12 cellular contexts compared by ENCODE assay signal in the genomic region with DNA sequence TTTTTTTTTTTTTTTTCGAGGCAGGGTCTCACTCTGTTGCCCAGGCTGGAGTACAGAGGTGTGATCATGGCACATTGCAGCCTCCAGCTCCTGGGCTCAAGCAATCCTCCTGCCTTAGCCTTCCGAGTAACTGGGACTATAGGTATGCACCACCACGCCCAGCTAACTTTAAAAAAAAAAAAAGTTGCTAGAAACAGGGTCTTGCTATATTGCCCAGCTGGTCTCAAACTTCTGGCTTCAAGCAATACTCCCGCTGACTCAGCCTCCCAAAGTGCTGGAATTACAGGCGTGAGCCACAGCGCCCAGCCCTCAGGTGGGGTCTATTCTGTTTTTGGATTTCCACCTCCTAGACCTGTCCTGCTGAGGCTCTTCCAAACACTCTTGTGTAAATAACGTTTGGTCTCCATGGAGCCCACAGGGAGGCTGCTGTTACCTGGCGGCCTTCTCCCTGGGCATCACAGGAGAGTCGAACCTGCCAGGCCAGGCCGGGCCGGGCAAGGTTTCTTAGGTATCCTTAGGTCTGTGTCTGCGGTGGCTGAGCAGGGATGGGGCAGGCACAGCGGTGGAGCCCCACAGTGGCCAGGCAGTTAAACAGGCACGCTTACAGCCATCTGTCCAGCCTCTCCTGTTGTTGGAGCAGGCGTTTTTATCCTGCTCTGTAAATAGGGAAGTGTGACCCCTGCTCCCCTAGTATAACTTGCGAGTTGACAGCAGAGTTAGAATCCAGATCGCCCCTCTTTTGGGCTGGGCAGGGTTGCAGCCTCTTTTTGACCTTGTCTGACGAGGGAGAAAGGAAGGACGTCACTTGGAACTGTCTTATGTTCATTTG. TPM values are rescaled to one million over a fixed set of nuclear protein-coding genes. Genes with fewer than 3 reads are reported as not detected.
DNase-seq lines count a peak whose midpoint lies in the region; ATAC-seq and TF ChIP-seq lines count a peak whose summit lies in the region.
"Had no signal": no experiment of that assay in that cellular context is flagged by ENCODE, and none has a peak within 500 bp of the region (broad histone marks: within the 10 kb centered on the region; RNA-seq: fewer than 3 reads in every experiment).

No MANE protein-coding gene starts in this region.

- DNase-seq in OCI-LY7 (ENCODE audit: low spot score): no peak
- no peak for DNase-seq in epithelial cell of proximal tubule (ENCODE audit: low read depth)
- DNase-seq in DMS79 (lab: John Stamatoyannopoulos, UW): no peak
- DNase-seq in stimulated activated effector memory CD8-positive, alpha-beta T cell treated with anti-CD3 and anti-CD28 coated beads, Interleukin-12 subunit alpha, Interleukin-12 subunit beta, amount 100 ng/mL, for 72 hours (ENCODE audit: low spot score in 2 of 2): no peak
- no peak for DNase-seq in CD4-positive, alpha-beta T cell
- no peak for DNase-seq in NCI-H1092 treated with DMSO at 0.1 percent for 48 hours (lab: John Stamatoyannopoulos, UW)
- DNase-seq: CD8-positive, alpha-beta memory T cell; NCI-H526 had no signal

- H2AFZ ChIP-seq in ACC112 (ENCODE audit: low read length, unreplicated experiment): peak overlapping the region; percentile 48
- no peak overlapping the region for H2AFZ ChIP-seq in OCI-LY7 (ENCODE audit: low read length)

- H3K27ac ChIP-seq in ACC112 (ENCODE audit: low read depth, low read length): peak overlapping the region; percentile 89
- no peak overlapping the region for H3K27ac ChIP-seq in OCI-LY7 (ENCODE audit: low read depth, low read length, poor library complexity, severe bottlenecking)
- peak overlapping the region; percentile 74 for H3K27ac ChIP-seq in muscle layer of colon (ENCODE audit: low read depth, low read length)
- H3K27ac ChIP-seq in CD4-positive, alpha-beta T cell (ENCODE audit: low read depth, low read length): no peak overlapping the region

- peaks cover 18% of the 10 kb centered on the region for H3K4me1 ChIP-seq in ACC112 (ENCODE audit: control insufficient read depth, insufficient read depth, low read length, unreplicated experiment)
- H3K4me1 ChIP-seq in OCI-LY7 (ENCODE audit: insufficient read depth, low read length, poor library complexity, severe bottlenecking): peaks cover 17% of the 10 kb centered on the region
- H3K4me1 ChIP-seq in muscle layer of colon (ENCODE audit: insufficient read depth, low read length): peaks cover 46% of the 10 kb centered on the region

- TF ChIP-seq CTCF in OCI-LY7 (conservative IDR thresholded peaks at IDR 0.05; ENCODE audit: low read length) (peak; percentile 53), epithelial cell of proximal tubule (conservative IDR thresholded peaks at IDR 0.05; ENCODE audit: low read depth, low read length) (peak; percentile 58)
- no peak for TF ChIP-seq CTCF in CD4-positive, alpha-beta T cell (IDR thresholded peaks at IDR 0.05)

- CTCF ChIA-PET in OCI-LY7 (lab: Charles Lee; ENCODE audit: unreplicated experiment): no interaction called here
- CTCF ChIA-PET in CD4-positive, alpha-beta T cell (lab: Charles Lee): no interaction called here

- ATAC-seq in stimulated activated effector memory CD8-positive, alpha-beta T cell treated with anti-CD3 and anti-CD28 coated beads, Interleukin-12 subunit alpha, Interleukin-12 subunit beta, amount 100 ng/mL, for 72 hours: no peak
- no peak for ATAC-seq in CD4-positive, alpha-beta T cell (ENCODE audit: poor library complexity)
- ATAC-seq: activated naive CD4-positive, alpha-beta T cell treated with anti-CD3 and anti-CD28 coated beads, Interleukin-2, amount 50 U/mL, for 72 hours had no signal

- H3K36me3 ChIP-seq in ACC112 (ENCODE audit: insufficient read depth, low read length) (peaks cover 6% of the 10 kb centered on the region; the same call in 1 of the 2 replicates), OCI-LY7 (ENCODE audit: insufficient read depth, low read length) (peaks cover 6% of the 10 kb centered on the region), muscle layer of colon (ENCODE audit: insufficient read depth, low read length) (no peaks in the 10 kb centered on the region)

- H3K9me3 ChIP-seq in OCI-LY7 (ENCODE audit: low read length) (no peaks in the 10 kb centered on the region), muscle layer of colon (ENCODE audit: low read length) (no peaks in the 10 kb centered on the region)
- H3K9me3 ChIP-seq in CD4-positive, alpha-beta T cell (ENCODE audit: control insufficient read depth, low read length): no peaks in the 10 kb centered on the region

- intact Hi-C loops in OCI-LY7 (cut with micrococcal nuclease; ENCODE audit: unreplicated experiment): no loop called here
- intact Hi-C loops in CD4-positive, alpha-beta T cell (cut with DNase I, micrococcal nuclease): no loop called here

- H3K79me2 ChIP-seq in ACC112 (ENCODE audit: control insufficient read depth, insufficient read depth, low read length, unreplicated experiment): peaks cover 53% of the 10 kb centered on the region
- H3K79me2 ChIP-seq in OCI-LY7 (ENCODE audit: insufficient read depth, low read depth, low read length): peaks cover 20% of the 10 kb centered on the region; the same call in 1 of the 2 replicates

- H3K4me1 Mint-ChIP-seq in stimulated activated effector memory CD8-positive, alpha-beta T cell treated with anti-CD3 and anti-CD28 coated beads, Interleukin-12 subunit alpha, Interleukin-12 subunit beta, amount 100 ng/mL, for 72 hours: peaks cover 35% of the 10 kb centered on the region
- H3K4me1 Mint-ChIP-seq in CD4-positive, alpha-beta T cell (ENCODE audit: low read depth): peaks cover 29% of the 10 kb centered on the region

- no peak overlapping the region for H3K4me3 Mint-ChIP-seq in stimulated activated effector memory CD8-positive, alpha-beta T cell treated with anti-CD3 and anti-CD28 coated beads, Interleukin-12 subunit alpha, Interleukin-12 subunit beta, amount 100 ng/mL, for 72 hours
- H3K4me3 Mint-ChIP-seq in CD4-positive, alpha-beta T cell: no peak overlapping the region
- H3K4me3 Mint-ChIP-seq: CD8-positive, alpha-beta memory T cell had no signal

- no peaks in the 10 kb centered on the region for H4K20me1 ChIP-seq in OCI-LY7 (ENCODE audit: insufficient read depth, low read length)

- H3K27me3 ChIP-seq in ACC112 (ENCODE audit: insufficient read depth, low read length) (no peaks in the 10 kb centered on the region), muscle layer of colon (ENCODE audit: control insufficient read depth in 1 of 2, insufficient read depth in 2 of 2, low read length in 2 of 2) (no peaks in the 10 kb centered on the region)
- no peaks in the 10 kb centered on the region for H3K27me3 ChIP-seq in CD4-positive, alpha-beta T cell (ENCODE audit: control insufficient read depth, insufficient read depth, low read length)

- H3K27me3 Mint-ChIP-seq in CD4-positive, alpha-beta T cell: no peaks in the 10 kb centered on the region
- H3K27me3 Mint-ChIP-seq: CD8-positive, alpha-beta memory T cell had no signal

- H3K27ac Mint-ChIP-seq in stimulated activated effector memory CD8-positive, alpha-beta T cell treated with anti-CD3 and anti-CD28 coated beads, Interleukin-12 subunit alpha, Interleukin-12 subunit beta, amount 100 ng/mL, for 72 hours: no peak overlapping the region
- H3K27ac Mint-ChIP-seq in CD4-positive, alpha-beta T cell: no peak overlapping the region

- H3K9me3 Mint-ChIP-seq in stimulated activated effector memory CD8-positive, alpha-beta T cell treated with anti-CD3 and anti-CD28 coated beads, Interleukin-12 subunit alpha, Interleukin-12 subunit beta, amount 100 ng/mL, for 72 hours: no peaks in the 10 kb centered on the region
- no peaks in the 10 kb centered on the region for H3K9me3 Mint-ChIP-seq in CD4-positive, alpha-beta T cell
- H3K9me3 Mint-ChIP-seq: activated naive CD4-positive, alpha-beta T cell treated with anti-CD3 and anti-CD28 coated beads, Interleukin-2, amount 50 U/mL, for 72 hours; CD8-positive, alpha-beta memory T cell had no signal

- POLR2A ChIA-PET in OCI-LY7 (lab: Charles Lee): interaction anchor here (0.5 to 1.1 kb wide), 2 partner anchors 18 to 131 kb away, joined by 3 to 4 read pairs; no protein-coding TSS in a partner anchor
- POLR2A ChIA-PET in CD4-positive, alpha-beta T cell (lab: Charles Lee): no interaction called here

- H3K4me2 ChIP-seq in OCI-LY7 (ENCODE audit: low read length): no peak overlapping the region

- peaks cover 11% of the 10 kb centered on the region for H3K36me3 Mint-ChIP-seq in stimulated activated effector memory CD8-positive, alpha-beta T cell treated with anti-CD3 and anti-CD28 coated beads, Interleukin-12 subunit alpha, Interleukin-12 subunit beta, amount 100 ng/mL, for 72 hours
- H3K36me3 Mint-ChIP-seq in CD4-positive, alpha-beta T cell (ENCODE audit: low read depth): peaks cover 22% of the 10 kb centered on the region

- H3K9ac ChIP-seq in muscle layer of colon (ENCODE audit: low read length): peak overlapping the region; percentile 46

- H3K4me3 ChIP-seq in ACC112 (ENCODE audit: low read depth, low read length) (peak overlapping the region; percentile 57), OCI-LY7 (ENCODE audit: low read depth, low read length, poor library complexity, severe bottlenecking) (no peak overlapping the region), epithelial cell of proximal tubule (ENCODE audit: low read depth, low read length) (peak overlapping the region; percentile 36), muscle layer of colon (ENCODE audit: low read depth in 1 of 2, low read length in 2 of 2) (peak overlapping the region in 1 of 2 donors; percentile 33)

- BruUV-seq in OCI-LY7 (replicated peaks; lab: Mats Ljungman, UMichigan): no TSS peak

- no peaks in the 10 kb centered on the region for H3K9me2 ChIP-seq in OCI-LY7 (ENCODE audit: insufficient read depth, low read length)

RNA-seq across cellular contexts. Expression of a gene that starts 18.8 kb away (rescaled TPM):
- total RNA-seq in OCI-LY7 (2014; rRNA removed; shearing (Covaris generic)): 18.8 and 27.5 TPM in 2 replicates
- 38.5 and 45.7 TPM in 2 replicates for total RNA-seq in OCI-LY7 (2022)
- total RNA-seq in epithelial cell of proximal tubule: 33.9 and 42.8 TPM in 2 replicates
- 10 to 100 TPM; 77.5 to 82.0 TPM for total RNA-seq in CD4-positive, alpha-beta T cell

RNA-seq across cellular contexts. Expression of a gene that starts 33.1 kb away (rescaled TPM):
- 1.2 and 1.4 TPM in 2 replicates for total RNA-seq in OCI-LY7 (2014; rRNA removed; shearing (Covaris generic))
- 2.2 TPM in 2 replicates for total RNA-seq in OCI-LY7 (2022)
- total RNA-seq in epithelial cell of proximal tubule: 0.07 and 0.75 TPM in 2 replicates
- 1 to 10 TPM; 1.9 to 2.8 TPM for total RNA-seq in CD4-positive, alpha-beta T cell

RNA-seq across cellular contexts. Expression of a gene that starts 39.4 kb away (rescaled TPM):
- total RNA-seq in OCI-LY7 (2014; rRNA removed; shearing (Covaris generic)): not detected in 2 replicates
- total RNA-seq in OCI-LY7 (2022) (not detected in 2 replicates), epithelial cell of proximal tubule (not detected in 2 replicates)
- total RNA-seq in CD4-positive, alpha-beta T cell: not detected
- total RNA-seq: activated naive CD4-positive, alpha-beta T cell treated with anti-CD3 and anti-CD28 coated beads, Interleukin-2, amount 50 U/mL, for 72 hours; CD8-positive, alpha-beta memory T cell; renal cortical epithelial cell had no signal

RNA-seq across cellular contexts. Expression of a gene that starts 55.7 kb away (rescaled TPM):
- total RNA-seq in OCI-LY7 (2014; rRNA removed; shearing (Covaris generic)): not detected in 2 replicates
- total RNA-seq in OCI-LY7 (2022): not detected in 2 replicates
- total RNA-seq in epithelial cell of proximal tubule: 194 and 246 TPM in 2 replicates
- total RNA-seq in CD4-positive, alpha-beta T cell: under 1 TPM in 1 of 2 experiments, not detected in 1; 0.50 TPM
- total RNA-seq: CD8-positive, alpha-beta memory T cell had no signal

Comparison
In these comparisons a context has a peak if more than half of its experiments do, and no peak if none do; other contexts are left out.
1. H3K27ac ChIP-seq: peak in ACC112 (single experiment) and muscle layer of colon (single experiment); none in OCI-LY7 (single experiment) and CD4-positive, alpha-beta T cell (single experiment).